ENCODE assay signal across 15 cellular contexts in the genomic region with DNA sequence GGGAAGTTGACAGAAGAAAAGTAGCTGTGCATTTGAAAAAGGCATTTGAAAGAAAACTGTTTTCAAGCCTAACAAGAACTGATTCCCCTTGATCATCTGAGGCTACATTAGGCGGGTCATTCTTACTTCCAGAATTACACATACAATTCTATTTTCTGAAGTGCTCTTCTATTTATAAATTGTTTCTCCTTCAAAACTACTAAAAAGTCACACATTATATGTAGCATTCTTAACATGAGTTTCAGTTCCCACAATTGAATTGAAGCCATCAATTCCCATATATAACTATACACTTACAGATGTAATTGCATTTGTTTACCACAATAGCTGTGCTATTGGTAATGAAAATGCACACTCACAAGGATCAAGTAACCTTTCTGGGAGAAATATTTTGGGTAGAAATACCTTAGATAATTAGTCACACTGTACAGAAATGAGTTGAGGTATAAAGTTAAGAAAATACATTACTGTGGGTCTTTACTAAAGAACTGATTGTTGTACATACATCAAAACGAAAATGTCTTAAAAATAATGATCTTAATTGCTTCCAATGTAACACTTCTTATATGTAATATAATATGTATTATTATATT.
"Had no signal": no experiment of that assay in that cellular context is flagged by ENCODE, and none has a peak within 500 bp of the region (broad histone marks: within the 10 kb centered on the region; RNA-seq: fewer than 3 reads in every experiment).

No MANE protein-coding gene starts in this region.

- H3K4me3 ChIP-seq: heart left ventricle, lung, pancreas, smooth muscle cell had no signal

- H3K27ac ChIP-seq: heart left ventricle, pancreas had no signal

- H3K9me3 ChIP-seq: heart left ventricle, pancreas had no signal

- DNase-seq: effector memory CD4-positive, alpha-beta T cell; heart left ventricle; hippocampal formation; left colon; left ventricle myocardium superior; mesenchymal stem cell; naive B cell; occipital lobe; pancreas; right cardiac atrium; stimulated activated CD4-positive, alpha-beta T cell treated with anti-CD3 and anti-CD28 coated beads, Interleukin-2, amount 100 ng/mL, for 48 hours; stimulated activated naive CD4-positive, alpha-beta T cell treated with Interleukin-2 at 50 U/mL for 16 hours had no signal

- H3K27me3 ChIP-seq: heart left ventricle, pancreas had no signal

- ATAC-seq: esophagus mucosa, heart left ventricle, left colon, left ventricle myocardium superior, pancreas, right cardiac atrium had no signal

- H3K4me1 ChIP-seq: heart left ventricle, pancreas had no signal

- H3K4me2 ChIP-seq: smooth muscle cell had no signal

- H3K36me3 ChIP-seq: heart left ventricle, pancreas had no signal
